ENCODE assay signal across 1 cellular context in genomic region chr2:68943581-68944568, GRCh38.
A peak's percentile ranks its signal among the peaks of the same experiment; 100 is the strongest.
TF ChIP-seq lines count a peak whose summit lies in the region.

No MANE protein-coding gene starts in this region.

TF ChIP-seq in HepG2, 621 proteins besides CTCF, POLR2A, EP300 and RAD21 (continued from another document and continues in another):
- TF ChIP-seq TIGD3 (CRISPR knock-in tag; IDR thresholded peaks at IDR 0.05; ENCODE audit: borderline replicate concordance) (no peak), ZNF451 (CRISPR knock-in tag; IDR thresholded peaks at IDR 0.05) (no peak), ZNF335 (CRISPR knock-in tag; IDR thresholded peaks at IDR 0.05) (no peak), KDM3A (CRISPR knock-in tag; IDR thresholded peaks at IDR 0.05; ENCODE audit: low read depth) (0 out of 2 replicates have a peak, but pooled peaks have one; percentile 39), ZBTB25 (CRISPR knock-in tag; IDR thresholded peaks at IDR 0.05) (no peak), KLF15 (CRISPR knock-in tag; IDR thresholded peaks at IDR 0.05; ENCODE audit: borderline replicate concordance) (no peak), ZNF569 (CRISPR knock-in tag; IDR thresholded peaks at IDR 0.05; ENCODE audit: borderline replicate concordance) (no peak), ZNF747 (CRISPR knock-in tag; IDR thresholded peaks at IDR 0.05; ENCODE audit: borderline replicate concordance) (no peak), ZNF556 (CRISPR knock-in tag; IDR thresholded peaks at IDR 0.05; ENCODE audit: borderline replicate concordance) (no peak), ZNF33B (CRISPR knock-in tag; IDR thresholded peaks at IDR 0.05) (0 out of 2 replicates have a peak, but pooled peaks have one; percentile 55), ZNF597 (CRISPR knock-in tag; IDR thresholded peaks at IDR 0.05) (no peak), RBM39 (IDR thresholded peaks at IDR 0.05; ENCODE audit: low read depth, low read length, poor library complexity, severe bottlenecking) (no peak), ZNF513 (CRISPR knock-in tag; conservative IDR thresholded peaks at IDR 0.05) (no peak), TRIM22 (IDR thresholded peaks at IDR 0.05) (no peak), TOE1 (CRISPR knock-in tag; IDR thresholded peaks at IDR 0.05) (no peak), CC2D1A (CRISPR knock-in tag; IDR thresholded peaks at IDR 0.05) (no peak), CREBL2 (CRISPR knock-in tag; IDR thresholded peaks at IDR 0.05; ENCODE audit: borderline replicate concordance) (0 out of 2 replicates have a peak, but pooled peaks have one; percentile 36), TRAFD1 (CRISPR knock-in tag; IDR thresholded peaks at IDR 0.05; ENCODE audit: borderline replicate concordance) (no peak), ONECUT2 (CRISPR knock-in tag; IDR thresholded peaks at IDR 0.05) (no peak), EED (CRISPR knock-in tag; IDR thresholded peaks at IDR 0.05) (peak; percentile 81; the same call in 1 of the 2 replicates), MEF2D (CRISPR knock-in tag; IDR thresholded peaks at IDR 0.05) (no peak), SPEN (CRISPR knock-in tag; IDR thresholded peaks at IDR 0.05; ENCODE audit: low read depth) (no peak; the same call in none of the 2 replicates), GRHL1 (CRISPR knock-in tag; conservative IDR thresholded peaks at IDR 0.05) (no peak), GATAD1 (CRISPR knock-in tag; IDR thresholded peaks at IDR 0.05) (no peak), FOXC1 (CRISPR knock-in tag; IDR thresholded peaks at IDR 0.05; ENCODE audit: borderline replicate concordance) (0 out of 2 replicates have a peak, but pooled peaks have one; percentile 50), HNRNPL (IDR thresholded peaks at IDR 0.05; ENCODE audit: low read depth, low read length) (no peak), ZNF354B (CRISPR knock-in tag; IDR thresholded peaks at IDR 0.05) (no peak), SMARCE1 (IDR thresholded peaks at IDR 0.05; ENCODE audit: borderline replicate concordance) (no peak), DMTF1 (CRISPR knock-in tag; IDR thresholded peaks at IDR 0.05) (no peak), CBX5 (CRISPR knock-in tag; IDR thresholded peaks at IDR 0.05; ENCODE audit: borderline replicate concordance) (no peak), ZNF552 (CRISPR knock-in tag; IDR thresholded peaks at IDR 0.05; ENCODE audit: borderline replicate concordance) (0 out of 2 replicates have a peak, but pooled peaks have one; percentile 34), GLMP (CRISPR knock-in tag; IDR thresholded peaks at IDR 0.05; ENCODE audit: borderline replicate concordance) (no peak), ZNF580 (CRISPR knock-in tag; IDR thresholded peaks at IDR 0.05; ENCODE audit: borderline replicate concordance, low read depth) (peak; percentile 22; the same call in 1 of the 2 replicates), KAT8 (CRISPR knock-in tag; IDR thresholded peaks at IDR 0.05) (no peak), SALL1 (CRISPR knock-in tag; IDR thresholded peaks at IDR 0.05) (peak; percentile 57), ZBTB44 (CRISPR knock-in tag; IDR thresholded peaks at IDR 0.05) (no peak), ZNF326 (CRISPR knock-in tag; IDR thresholded peaks at IDR 0.05; ENCODE audit: borderline replicate concordance) (no peak), IRX3 (CRISPR knock-in tag; IDR thresholded peaks at IDR 0.05; ENCODE audit: borderline replicate concordance, low read depth) (no peak), HDAC1 (CRISPR knock-in tag; IDR thresholded peaks at IDR 0.05) (no peak; the same call in 1 of the 2 replicates), ZNF562 (CRISPR knock-in tag; IDR thresholded peaks at IDR 0.05; ENCODE audit: borderline replicate concordance) (no peak), ZBTB42 (CRISPR knock-in tag; IDR thresholded peaks at IDR 0.05) (no peak), ZSCAN30 (CRISPR knock-in tag; IDR thresholded peaks at IDR 0.05) (no peak), SMYD3 (CRISPR knock-in tag; IDR thresholded peaks at IDR 0.05) (no peak), SAP130 (CRISPR knock-in tag; IDR thresholded peaks at IDR 0.05; ENCODE audit: low read depth) (peak; percentile 33; the same call in 1 of the 2 replicates), ZNF616 (CRISPR knock-in tag; IDR thresholded peaks at IDR 0.05; ENCODE audit: low read depth) (no peak), ZNF605 (CRISPR knock-in tag; IDR thresholded peaks at IDR 0.05) (no peak), MIER2 (CRISPR knock-in tag; IDR thresholded peaks at IDR 0.05) (no peak)
